Comparison of ENCODE assay signal across 8 cellular contexts in genomic region chr4:80184053-80184790, GRCh38.
DNase-seq lines count a peak whose midpoint lies in the region; ATAC-seq and TF ChIP-seq lines count a peak whose summit lies in the region.

No MANE protein-coding gene starts in this region.

- peak; percentile 90 for ATAC-seq in HG02588 (IDR thresholded peaks at IDR 0.05; ENCODE audit: unreplicated experiment)

- DNase-seq in NAMALWA (ENCODE audit: low spot score) (peak; percentile 82), cardiac fibroblast (ENCODE audit: low read depth in 2 of 2) (peak; percentile 83 to 88), kidney glomerular epithelial cell (lab: John Stamatoyannopoulos, UW) (peak; percentile 78), NCI-H526 treated with DMSO at 0.1 percent for 48 hours (lab: John Stamatoyannopoulos, UW) (no peak)
- DNase-seq in stimulated activated CD4-positive, alpha-beta T cell treated with anti-CD3 and anti-CD28 coated beads, Interleukin-15, amount 100 ng/mL, for 48 hours (ENCODE audit: low read depth in 2 of 2): peak; percentile 77 to 91

- peak overlapping the region; percentile 74 for H3K4me3 ChIP-seq in GM12875 (ENCODE audit: low read depth, low read length)
- H3K4me3 ChIP-seq in WI38 (ENCODE audit: low read depth, low read length): peak overlapping the region; percentile 88
- H3K4me3 ChIP-seq in cardiac fibroblast (replicated peaks in 1 of 2; ENCODE audit: low read depth in 2 of 2, low read length in 2 of 2): peak overlapping the region; percentile 72 to 77

- TF ChIP-seq CTCF in GM12875 (IDR thresholded peaks at IDR 0.05; ENCODE audit: borderline replicate concordance, insufficient read depth, low read depth, low read length) (peak; percentile 94), WI38 (IDR thresholded peaks at IDR 0.05; ENCODE audit: low read depth, low read length) (peak; percentile 63), cardiac fibroblast (IDR thresholded peaks at IDR 0.05; ENCODE audit: low read depth, low read length) (peak; percentile 82)
